ENCODE assay signal across 10 cellular contexts in the genomic region with DNA sequence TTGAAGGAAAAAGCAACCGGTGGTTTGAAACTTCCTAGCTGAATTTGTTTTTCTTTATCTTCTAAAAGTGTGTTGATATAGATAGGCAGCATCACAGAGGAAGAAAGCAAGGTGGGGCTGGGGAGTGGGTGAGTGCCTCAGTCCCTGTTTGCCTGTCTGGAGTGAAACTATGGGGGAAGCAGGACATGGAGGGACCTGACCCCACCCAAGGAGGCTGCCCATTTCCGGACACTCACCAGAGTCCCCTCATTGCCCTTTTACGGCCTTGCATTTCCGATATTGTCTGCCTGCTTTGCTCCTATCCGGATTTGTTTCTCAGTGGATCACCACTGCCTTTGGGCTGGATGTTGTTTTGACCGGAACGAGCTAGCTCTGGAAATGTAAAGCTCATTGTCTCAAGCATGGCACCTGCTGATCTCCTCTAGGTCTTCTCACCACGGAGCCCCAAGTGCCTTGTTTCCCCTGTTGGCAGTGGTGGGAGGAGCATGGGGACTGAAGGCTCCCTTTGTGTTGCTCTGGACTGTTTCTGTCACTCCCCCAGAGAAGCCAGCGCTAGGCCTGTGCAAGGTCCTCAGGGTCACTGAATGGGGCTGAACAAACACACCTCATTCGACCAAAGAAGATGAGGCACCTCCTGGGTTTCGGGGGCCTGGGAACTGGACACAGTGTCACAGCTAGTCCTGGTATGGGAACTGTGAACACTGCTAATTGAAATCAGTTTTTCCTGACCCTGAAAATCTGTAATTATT. TPM values are rescaled to one million over a fixed set of nuclear protein-coding genes. Genes with fewer than 3 reads are reported as not detected.
A peak's percentile ranks its signal among the peaks of the same experiment; 100 is the strongest.
DNase-seq lines count a peak whose midpoint lies in the region; ATAC-seq, FAIRE-seq and TF ChIP-seq lines count a peak whose summit lies in the region.
"Had no signal": no experiment of that assay in that cellular context is flagged by ENCODE, and none has a peak within 500 bp of the region (broad histone marks: within the 10 kb centered on the region; RNA-seq: fewer than 3 reads in every experiment).

No MANE protein-coding gene starts in this region.

- TF ChIP-seq EP300 in HepG2 (IDR thresholded peaks at IDR 0.05; ENCODE audit: low read depth in 2 of 2, low read length in 2 of 2), result peak in 1 of 2 experiments; percentile 61; a peak in 1 of 4 replicates
- TF ChIP-seq EP300 in HepG2 (CRISPR knock-in tag; IDR thresholded peaks at IDR 0.05; ENCODE audit: borderline replicate concordance), result peak; percentile 62; the same call in 1 of the 2 replicates

- BruUV-seq in mammary epithelial cell (replicated peaks; lab: Mats Ljungman, UMichigan) (no TSS peak), HepG2 (replicated peaks; lab: Mats Ljungman, UMichigan) (TSS peak; percentile 98)

- ATAC-seq in HepG2, result peak; percentile 99

- WGBS in mammary epithelial cell (ENCODE audit: low coverage, missing lambda C conversion rate), result 29% methylated on average over 11 of the region's 11 CpGs
- WGBS in HepG2 (ENCODE audit: low lambda C conversion rate), result under 1% methylated on average over 10 of the region's 11 CpGs
- 46 to 58% methylated on average over 11 of the region's 11 CpGs for WGBS in testis, 2 donors

- CTCF ChIA-PET in mammary epithelial cell (lab: Charles Lee; ENCODE audit: low non-redundant PET), result no interaction called here
- CTCF ChIA-PET in HepG2 (lab: Yijun Ruan, JAX; ENCODE audit: low intra/inter-chr PET ratio, low total read pairs), result no interaction called here

- TF ChIP-seq POLR2A in HepG2 (IDR thresholded peaks at IDR 0.05; ENCODE audit: insufficient read depth in 1 of 2, low read depth in 2 of 2, low read length in 2 of 2), result peak; percentile 83 to 89
- TF ChIP-seq POLR2A in testis (IDR thresholded peaks at IDR 0.05), result no peak

- H2AFZ ChIP-seq in mammary epithelial cell (ENCODE audit: low read depth, low read length) (peak overlapping the region; percentile 78), HepG2 (ENCODE audit: low read length) (peak overlapping the region; percentile 73)

- H3K4me2 ChIP-seq in mammary epithelial cell (ENCODE audit: insufficient read depth, low read depth, low read length) (no peak overlapping the region), HepG2 (ENCODE audit: low read depth, low read length) (peak overlapping the region; percentile 95)

- no peak overlapping the region for H3K9ac ChIP-seq in mammary epithelial cell (ENCODE audit: insufficient read depth, low read length)
- peak overlapping the region; percentile 79 for H3K9ac ChIP-seq in HepG2 (ENCODE audit: insufficient read depth, low read depth, low read length)

- intact Hi-C loops in mammary epithelial cell (cut with micrococcal nuclease) (no loop called here), HepG2 (cut with micrococcal nuclease; ENCODE audit: unreplicated experiment) (loop anchor here (5.0 kb wide), 1 partner anchor 442 kb away; no protein-coding TSS in a partner anchor), testis (cut with DNase I; ENCODE audit: low total_unique reads) (loop anchor here (10.0 kb wide), 1 partner anchor 389 kb away; no protein-coding TSS in a partner anchor)

- peak; percentile 51 for DNase-seq in NCI-H146 (lab: John Stamatoyannopoulos, UW)
- DNase-seq in NCI-H146 treated with DMSO at 0.1 percent for 48 hours (lab: John Stamatoyannopoulos, UW; ENCODE audit: unreplicated experiment), result no peak
- no peak for DNase-seq in mammary epithelial cell
- DNase-seq in HepG2 (ENCODE audit: low spot score), result peak; percentile 97
- DNase-seq in testis, result peak; percentile 91
- no peak for DNase-seq in SIG-M5 (lab: John Stamatoyannopoulos, UW)
- no peak for DNase-seq in activated CD8-positive, alpha-beta memory T cell treated with anti-CD3 and anti-CD28 coated beads, Interleukin-2, amount 50 U/mL, for 48 hours
- DNase-seq in coronary artery (ENCODE audit: low spot score), result no peak
- DNase-seq: activated CD4-positive, CD25-positive, alpha-beta regulatory T cell treated with anti-CD3 and anti-CD28 coated beads, Interleukin-2, amount 50 U/mL, for 72 hours had no signal

- no peaks in the 10 kb centered on the region for H3K27me3 ChIP-seq in mammary epithelial cell (ENCODE audit: insufficient read depth, low read length)
- H3K27me3 ChIP-seq in HepG2 (ENCODE audit: control insufficient read depth in 1 of 2, insufficient read depth in 2 of 2, low read length in 2 of 2), result no peaks in the 10 kb centered on the region
- no peaks in the 10 kb centered on the region for H3K27me3 ChIP-seq in testis

- H4K20me1 ChIP-seq in mammary epithelial cell (ENCODE audit: insufficient read depth, low read length) (no peaks in the 10 kb centered on the region), HepG2 (ENCODE audit: insufficient read depth, low read length) (no peaks in the 10 kb centered on the region)

- no peak for TF ChIP-seq RAD21 in HepG2 (CRISPR knock-in tag; IDR thresholded peaks at IDR 0.05)

- dilution Hi-C loops in mammary epithelial cell (cut with HindIII; ENCODE audit: low sequenced_read_pairs), result loop anchor here (5.0 kb wide), 1 partner anchor 78 kb away; no protein-coding TSS in a partner anchor

- no peak overlapping the region for H3K27ac ChIP-seq in mammary epithelial cell (ENCODE audit: insufficient read depth, low read depth, low read length)
- peak overlapping the region; percentile 94 for H3K27ac ChIP-seq in HepG2 (ENCODE audit: extremely low read length, insufficient read depth, low read length)
- H3K27ac ChIP-seq in testis, result peak overlapping the region; percentile 38 to 71
- H3K27ac ChIP-seq in coronary artery, result peak overlapping the region in 1 of 2 donors; percentile 7

- H3K79me2 ChIP-seq in mammary epithelial cell (ENCODE audit: insufficient read depth, low read length) (no peaks in the 10 kb centered on the region), HepG2 (ENCODE audit: insufficient read depth, low read length) (no peaks in the 10 kb centered on the region)

- H3K36me3 ChIP-seq in mammary epithelial cell (ENCODE audit: insufficient read depth, low read length) (no peaks in the 10 kb centered on the region), HepG2 (replicated peaks in 1 of 2; ENCODE audit: control insufficient read depth in 1 of 2, insufficient read depth in 2 of 2, low read length in 2 of 2) (no peaks in the 10 kb centered on the region), testis (ENCODE audit: low read depth, missing control alignments) (no peaks in the 10 kb centered on the region)

- H3K4me1 ChIP-seq in mammary epithelial cell (ENCODE audit: insufficient read depth, low read length) (peaks cover 5% of the 10 kb centered on the region), HepG2 (ENCODE audit: insufficient read depth, low read length) (peaks cover 83% of the 10 kb centered on the region), testis (peaks cover 36% of the 10 kb centered on the region)

- in situ Hi-C loops in mammary epithelial cell (cut with MboI; ENCODE audit: low sequenced_read_pairs in 2 of 2) (no loop called here), HepG2 (cut with HindIII; ENCODE audit: extremely low pct_ligation_motif_present, low pct_unique_long_range_greater_than_20kb) (loop anchor here (10.0 kb wide), 1 partner anchor 389 kb away; no protein-coding TSS in a partner anchor)

- H3K4me3 ChIP-seq in mammary epithelial cell (replicated peaks in 1 of 3; ENCODE audit: insufficient read depth in 1 of 3, low read depth in 2 of 3, low read length in 3 of 3) (no peak overlapping the region), HepG2 (replicated peaks in 1 of 3; ENCODE audit: insufficient read depth in 1 of 3, low read depth in 2 of 3, low read length in 3 of 3) (peak overlapping the region; percentile 56 to 70 (median 60)), testis (no peak overlapping the region), coronary artery (no peak overlapping the region)

- POLR2A ChIA-PET in HepG2 (lab: Yijun Ruan, JAX), result interaction anchor here (0.7 to 1.3 kb wide), 6 partner anchors 10 to 444 kb away, joined by 3 to 4 read pairs (median 3); a partner anchor contains a TSS

- TF ChIP-seq CTCF in mammary epithelial cell (conservative IDR thresholded peaks at IDR 0.05 in 1 of 2, IDR thresholded peaks at IDR 0.05 in 1 of 2; ENCODE audit: extremely low read depth in 1 of 2, insufficient read depth in 1 of 2, low read depth in 1 of 2, low read length in 2 of 2) (no peak), HepG2 (CRISPR knock-in tag; IDR thresholded peaks at IDR 0.05) (no peak; the same call in 1 of the 2 replicates), testis (IDR thresholded peaks at IDR 0.05) (no peak), coronary artery (IDR thresholded peaks at IDR 0.05) (no peak)

- FAIRE-seq in HepG2 (lab: Jason Lieb, UNC), result peak; percentile 99
- FAIRE-seq: A204.1 had no signal

- H3K9me3 ChIP-seq in mammary epithelial cell (replicated peaks; ENCODE audit: insufficient read depth, low read length) (no peaks in the 10 kb centered on the region), HepG2 (ENCODE audit: low read length) (no peaks in the 10 kb centered on the region), testis (no peaks in the 10 kb centered on the region)

RNA-seq across cellular contexts. Expression of a gene that starts 7.0 kb away (rescaled TPM):
- 10 to 100 TPM in 1 of 2 donors, under 1 TPM in 1; 0.21 to 21.3 TPM for total RNA-seq in mammary epithelial cell
- 0.34 TPM for polyA plus RNA-seq in mammary epithelial cell
- not detected for polyA minus RNA-seq in mammary epithelial cell
- 2.9 and 4.9 TPM in 2 replicates for total RNA-seq in HepG2 (2016; rRNA removed; fragmentation: Illumina TruSeq; extraction: Trizol)
- 1.1 and 1.8 TPM in 2 replicates for total RNA-seq in HepG2 (2016; cell fraction: cytosol; rRNA removed; fragmentation: Illumina TruSeq; extraction: Trizol; ENCODE audit: low read depth)
- total RNA-seq in HepG2 (2016; cell fraction: insoluble cytoplasmic fraction; rRNA removed; fragmentation: Illumina TruSeq; extraction: Trizol), result 3.4 and 4.9 TPM in 2 replicates
- total RNA-seq in HepG2 (2016; cell fraction: membrane; rRNA removed; fragmentation: Illumina TruSeq; extraction: Trizol), result 4.5 and 4.9 TPM in 2 replicates
- 4.8 and 6.0 TPM in 2 replicates for total RNA-seq in HepG2 (2016; cell fraction: nucleus; rRNA removed; fragmentation: Illumina TruSeq; extraction: Trizol)
- 2.8 and 4.2 TPM in 2 replicates for polyA plus RNA-seq in HepG2 (2011; rRNA removed)
- polyA plus RNA-seq in HepG2 (2011; cell fraction: cytosol; rRNA removed), result 3.8 and 10.8 TPM in 2 replicates
- polyA plus RNA-seq in HepG2 (2011; cell fraction: nucleus; rRNA removed), result 4.4 and 4.9 TPM in 2 replicates
- 3.2 and 3.3 TPM in 2 replicates for polyA plus RNA-seq in HepG2 (2012)
- polyA plus RNA-seq in HepG2 (2016; cell fraction: cytosol; fragmentation: Illumina TruSeq; extraction: Trizol; ENCODE audit: low read depth), result 2.0 and 2.1 TPM in 2 replicates
- 4.1 and 4.5 TPM in 2 replicates for polyA plus RNA-seq in HepG2 (2016; cell fraction: insoluble cytoplasmic fraction; fragmentation: Illumina TruSeq; extraction: Trizol; ENCODE audit: low read depth)
- 4.6 and 4.7 TPM in 2 replicates for polyA plus RNA-seq in HepG2 (2016; cell fraction: membrane; fragmentation: Illumina TruSeq; extraction: Trizol; ENCODE audit: low read depth)
- polyA plus RNA-seq in HepG2 (2016; cell fraction: nucleus; fragmentation: Illumina TruSeq; extraction: Trizol; ENCODE audit: insufficient read depth, low read depth), result 7.0 and 9.6 TPM in 2 replicates
- 0.35 and 44.6 TPM in 2 replicates for polyA minus RNA-seq in HepG2 (2011; rRNA and poly(A)+ RNA removed; ENCODE audit: low replicate concordance)
- polyA minus RNA-seq in HepG2 (2011; cell fraction: cytosol; rRNA and poly(A)+ RNA removed), result 7.1 and 8.1 TPM in 2 replicates
- polyA minus RNA-seq in HepG2 (2011; cell fraction: nucleus; rRNA and poly(A)+ RNA removed), result 3.5 and 4.0 TPM in 2 replicates
- total RNA-seq in testis, result 1,000 to 10,000 TPM; 1,237 to 1,538 TPM
- 378 TPM for polyA plus RNA-seq in testis (ENCODE audit: insufficient read depth, low read depth, low replicate concordance)

Comparison
In these comparisons a context has a peak if more than half of its experiments do, and no peak if none do; other contexts are left out.
1. DNase-seq: peak in NCI-H146 (single experiment), HepG2 (single experiment) and testis (single experiment); none in NCI-H146 treated with DMSO at 0.1 percent for 48 hours (single experiment), mammary epithelial cell (single experiment), SIG-M5 (single experiment), activated CD8-positive, alpha-beta memory T cell treated with anti-CD3 and anti-CD28 coated beads, Interleukin-2, amount 50 U/mL, for 48 hours (single experiment) and coronary artery (single experiment).
2. H3K4me3 ChIP-seq: peak in HepG2 (3 of 3); none in mammary epithelial cell (0 of 3), testis (0 of 2) and coronary artery (single experiment).
3. RNA of a gene that starts 7.0 kb away (total RNA-seq): 1,237 to 1,538 TPM in testis; 0.21 to 21.3 TPM in mammary epithelial cell and 1.1 to 6.0 TPM in HepG2; every median in the first group is over 10 times any median in the second.